ENCODE assay signal across 24 cellular contexts in the genomic region with DNA sequence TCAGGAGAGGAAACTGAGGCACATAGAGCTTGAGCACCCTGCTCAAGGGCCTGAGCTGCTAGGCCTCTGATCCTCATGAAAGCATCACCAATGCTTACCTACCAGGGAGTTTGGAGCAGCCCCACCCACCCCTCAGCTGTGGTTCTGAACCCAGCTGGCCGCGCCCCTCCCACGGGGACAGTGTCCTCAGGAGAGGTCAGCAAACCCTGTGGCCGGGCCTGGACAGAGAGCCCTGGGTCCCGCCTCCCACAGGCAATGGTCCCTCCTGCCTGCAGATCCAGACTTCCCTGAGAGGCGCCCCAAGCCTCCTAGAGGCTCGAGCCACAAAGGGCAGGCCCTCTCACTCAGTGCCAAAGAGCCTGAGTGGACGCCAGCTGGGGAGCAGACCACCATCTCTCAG.
"Had no signal": no experiment of that assay in that cellular context is flagged by ENCODE, and none has a peak within 500 bp of the region (broad histone marks: within the 10 kb centered on the region; RNA-seq: fewer than 3 reads in every experiment).

No MANE protein-coding gene starts in this region.

- H3K4me1 ChIP-seq: parathyroid adenoma, psoas muscle, right lobe of liver, sigmoid colon, stomach, thyroid gland, tibial nerve, upper lobe of right lung, uterus had no signal

- H3K4me3 ChIP-seq: ovary, psoas muscle, right lobe of liver, sigmoid colon, stomach, thoracic aorta, thyroid gland, tibial nerve, upper lobe of right lung, uterus had no signal

- H3K9ac ChIP-seq: parathyroid adenoma had no signal

- H3K27ac ChIP-seq: ovary, parathyroid adenoma, psoas muscle, right lobe of liver, sigmoid colon, stomach, thoracic aorta, thyroid gland, tibial nerve, upper lobe of right lung, uterus had no signal

- DNase-seq: naive B cell; nephron progenitor cell; occipital lobe; ovary; psoas muscle; right lobe of liver; sigmoid colon; small intestine; stimulated activated CD4-positive, alpha-beta T cell treated with anti-CD3 and anti-CD28 coated beads, Interleukin-15, amount 100 ng/mL, for 24 hours; stimulated activated CD4-positive, alpha-beta T cell treated with anti-CD3 and anti-CD28 coated beads, Interleukin-2, amount 100 ng/mL, for 24 hours; stimulated activated CD4-positive, alpha-beta T cell treated with anti-CD3 and anti-CD28 coated beads, Interleukin-2, amount 100 ng/mL, for 48 hours; stimulated activated CD4-positive, alpha-beta T cell treated with anti-CD3 and anti-CD28 coated beads, Interleukin-4, amount 100 ng/mL, for 24 hours; stimulated activated naive B cell treated with anti-CD40 and anti-IgM and Interleukin-4, amounts not matched to agents 10 μg/mL and 1 μg/mL and 100 μg/mL, for 72 hours; stimulated activated naive CD4-positive, alpha-beta T cell treated with Interleukin-2 at 50 U/mL for 16 hours; stomach; thyroid gland; trophoblast cell; upper lobe of right lung; uterus had no signal

- H3K27me3 ChIP-seq: ovary, right lobe of liver, thyroid gland, uterus had no signal

- H3K9me3 ChIP-seq: ovary, psoas muscle, right lobe of liver, sigmoid colon, stomach, thoracic aorta, thyroid gland, tibial nerve, upper lobe of right lung, uterus had no signal

- H3K36me3 ChIP-seq: ovary, right lobe of liver, sigmoid colon, stomach, thoracic aorta, thyroid gland, tibial nerve, upper lobe of right lung, uterus had no signal

- ATAC-seq: naive thymus-derived CD8-positive, alpha-beta T cell; psoas muscle; stimulated activated effector memory CD8-positive, alpha-beta T cell treated with anti-CD3 and anti-CD28 coated beads, Interleukin-12 subunit alpha, Interleukin-12 subunit beta, amount 100 ng/mL, for 72 hours; stimulated activated naive B cell treated with anti-CD40 and anti-IgM and Interleukin-4, amounts not matched to agents 10 μg/mL and 1 μg/mL and 100 μg/mL, for 72 hours; upper lobe of right lung had no signal

- H2AFZ ChIP-seq: parathyroid adenoma had no signal

- H3K79me2 ChIP-seq: parathyroid adenoma had no signal
